In the genomic region with DNA sequence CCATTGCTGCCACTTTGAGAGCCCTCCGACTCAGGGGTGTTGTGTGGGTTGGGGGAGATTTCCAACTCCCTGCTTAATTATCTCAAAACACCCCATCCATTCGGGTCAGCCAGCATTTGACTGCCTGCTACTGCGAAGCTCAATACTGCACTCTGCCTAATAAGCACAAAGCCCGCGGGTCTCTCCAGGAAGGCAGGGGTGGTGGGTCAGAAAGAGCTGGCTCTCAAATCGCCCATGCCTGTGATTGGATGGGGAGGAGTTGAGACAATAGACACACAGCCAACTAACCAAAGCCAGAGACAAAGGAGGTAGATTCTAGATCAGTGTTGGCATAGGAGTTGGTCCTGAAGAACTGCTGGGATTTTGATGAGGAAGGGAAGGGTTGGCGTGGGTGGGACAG, we compare ENCODE assay signal across 11 cellular contexts. TPM values are rescaled to one million over a fixed set of nuclear protein-coding genes. Genes with fewer than 3 reads are reported as not detected.
DNase-seq lines count a peak whose midpoint lies in the region; ATAC-seq, FAIRE-seq and TF ChIP-seq lines count a peak whose summit lies in the region.
"Had no signal": no experiment of that assay in that cellular context is flagged by ENCODE, and none has a peak within 500 bp of the region (broad histone marks: within the 10 kb centered on the region; RNA-seq: fewer than 3 reads in every experiment).

No MANE protein-coding gene starts in this region.

- H3K27me3 ChIP-seq in fibroblast of lung (ENCODE audit: control insufficient read depth, insufficient read depth, low read length) = no peaks in the 10 kb centered on the region
- H3K27me3 ChIP-seq in mesendoderm (ENCODE audit: insufficient read depth, low read length, poor library complexity) = no peaks in the 10 kb centered on the region

- H4K8ac ChIP-seq in mesendoderm (ENCODE audit: low read depth, low read length) = no peak overlapping the region

- peak overlapping the region; percentile 76 for H3K27ac Mint-ChIP-seq in activated CD8-positive, alpha-beta T cell treated with anti-CD3 and anti-CD28 coated beads, Interleukin-2, amount 10 ng/mL, durations not matched to agents 7 days and 5 days
- H3K27ac Mint-ChIP-seq: activated B cell treated with CpG ODN at 0.5 μM for 24 hours had no signal

- FAIRE-seq in GM12891 (lab: Jason Lieb, UNC) = peak; percentile 38
- FAIRE-seq: bronchial epithelial cell had no signal

- no peaks in the 10 kb centered on the region for H3K79me1 ChIP-seq in mesendoderm (ENCODE audit: low read length)

- no peak for ATAC-seq in activated CD8-positive, alpha-beta T cell treated with anti-CD3 and anti-CD28 coated beads, Interleukin-2, amount 10 ng/mL, durations not matched to agents 7 days and 5 days
- no peak for ATAC-seq in GM19324 (IDR thresholded peaks at IDR 0.05; ENCODE audit: low FRiP score, unreplicated experiment)

- no peak overlapping the region for H3K18ac ChIP-seq in mesendoderm (ENCODE audit: low read length)

- H2BK5ac ChIP-seq in mesendoderm (ENCODE audit: low read length) = no peak overlapping the region

- peak overlapping the region; percentile 48 for H2AFZ ChIP-seq in fibroblast of lung (ENCODE audit: low read length)

- TF ChIP-seq CTCF in fibroblast of lung (conservative IDR thresholded peaks at IDR 0.05 in 1 of 2, IDR thresholded peaks at IDR 0.05 in 1 of 2; ENCODE audit: low read depth in 1 of 2, low read length in 2 of 2) = no peak

- H3K4me1 ChIP-seq in fibroblast of lung (ENCODE audit: control insufficient read depth, extremely low read depth, insufficient read depth, low read length) = peaks cover 27% of the 10 kb centered on the region
- peaks cover 2% of the 10 kb centered on the region for H3K4me1 ChIP-seq in mesendoderm (ENCODE audit: control insufficient read depth, low read depth, low read length)

- peaks cover 3% of the 10 kb centered on the region for H3K27me3 Mint-ChIP-seq in activated CD8-positive, alpha-beta T cell treated with anti-CD3 and anti-CD28 coated beads, Interleukin-2, amount 10 ng/mL, durations not matched to agents 7 days and 5 days (ENCODE audit: low read depth)
- H3K27me3 Mint-ChIP-seq: activated B cell treated with CpG ODN at 0.5 μM for 24 hours had no signal

- no peak overlapping the region for H4K5ac ChIP-seq in mesendoderm (ENCODE audit: low read length)

- TF ChIP-seq POLR2A in GM12891 (IDR thresholded peaks at IDR 0.05; ENCODE audit: low read depth, low read length) = no peak

- no peaks in the 10 kb centered on the region for H3K9me3 Mint-ChIP-seq in activated CD8-positive, alpha-beta T cell treated with anti-CD3 and anti-CD28 coated beads, Interleukin-2, amount 10 ng/mL, durations not matched to agents 7 days and 5 days (ENCODE audit: insufficient read depth)
- H3K9me3 Mint-ChIP-seq: activated B cell treated with CpG ODN at 0.5 μM for 24 hours had no signal

- peaks cover 23% of the 10 kb centered on the region for H3K36me3 Mint-ChIP-seq in activated CD8-positive, alpha-beta T cell treated with anti-CD3 and anti-CD28 coated beads, Interleukin-2, amount 10 ng/mL, durations not matched to agents 7 days and 5 days (ENCODE audit: low read depth)

- H3K4me1 Mint-ChIP-seq in activated CD8-positive, alpha-beta T cell treated with anti-CD3 and anti-CD28 coated beads, Interleukin-2, amount 10 ng/mL, durations not matched to agents 7 days and 5 days (ENCODE audit: low read depth) = peaks cover 53% of the 10 kb centered on the region

- no peak overlapping the region for H2BK15ac ChIP-seq in mesendoderm (replicated peaks; ENCODE audit: low read depth)

- no peaks in the 10 kb centered on the region for H3K79me2 ChIP-seq in fibroblast of lung (ENCODE audit: control insufficient read depth, insufficient read depth, low read length)
- H3K79me2 ChIP-seq in mesendoderm (ENCODE audit: control insufficient read depth, insufficient read depth, low read length) = no peaks in the 10 kb centered on the region

- H3K56ac ChIP-seq in mesendoderm (ENCODE audit: low read length) = no peak overlapping the region

- H3K4ac ChIP-seq in mesendoderm (ENCODE audit: low read depth, low read length) = no peak overlapping the region

- no peak overlapping the region for H3K9ac ChIP-seq in fibroblast of lung (ENCODE audit: insufficient read depth, low read length)
- H3K9ac ChIP-seq in mesendoderm (ENCODE audit: low read length) = no peak overlapping the region

- H3K4me3 ChIP-seq in fibroblast of lung (replicated peaks in 1 of 4; ENCODE audit: control extremely low read depth in 1 of 4, insufficient read depth in 1 of 4, low read depth in 3 of 4, low read length in 4 of 4) (no peak overlapping the region), skin epidermis (no peak overlapping the region), mesendoderm (ENCODE audit: low read length) (no peak overlapping the region)

- CTCF ChIA-PET in activated CD8-positive, alpha-beta T cell treated with anti-CD3 and anti-CD28 coated beads, Interleukin-2, amount 10 ng/mL, durations not matched to agents 7 days and 5 days (lab: Charles Lee) = no interaction called here

- H3K36me3 ChIP-seq in fibroblast of lung (ENCODE audit: control insufficient read depth, insufficient read depth, low read length) = no peaks in the 10 kb centered on the region
- H3K36me3 ChIP-seq in mesendoderm (ENCODE audit: control insufficient read depth, insufficient read depth, low read length) = no peaks in the 10 kb centered on the region

- H2BK120ac ChIP-seq in mesendoderm (ENCODE audit: low read depth, low read length) = no peak overlapping the region

- peak overlapping the region; percentile 32 for H3K4me3 Mint-ChIP-seq in activated CD8-positive, alpha-beta T cell treated with anti-CD3 and anti-CD28 coated beads, Interleukin-2, amount 10 ng/mL, durations not matched to agents 7 days and 5 days
- H3K4me3 Mint-ChIP-seq: activated B cell treated with CpG ODN at 0.5 μM for 24 hours had no signal

- H2AK5ac ChIP-seq in mesendoderm (ENCODE audit: low read length) = no peak overlapping the region

- H3K23ac ChIP-seq in mesendoderm (ENCODE audit: low read length) = no peak overlapping the region

- H3K4me2 ChIP-seq in fibroblast of lung (ENCODE audit: extremely low read depth, insufficient read depth, low read length) (peak overlapping the region; percentile 15), mesendoderm (ENCODE audit: low read length) (no peak overlapping the region)

- no peak for DNase-seq in GM12891 (ENCODE audit: insufficient read length, low spot score)
- no peak for DNase-seq in activated CD8-positive, alpha-beta T cell treated with anti-CD3 and anti-CD28 coated beads, Interleukin-2, amount 10 ng/mL, durations not matched to agents 7 days and 5 days
- DNase-seq in fibroblast of lung (ENCODE audit: low read depth in 2 of 2) = peak in 1 of 2 donors; percentile 19
- no peak for DNase-seq in mesendoderm
- DNase-seq in SKM-1 (lab: John Stamatoyannopoulos, UW; ENCODE audit: unreplicated experiment) = no peak
- no peak for DNase-seq in activated CD4-positive, CD25-positive, alpha-beta regulatory T cell (lab: John Stamatoyannopoulos, UW)
- DNase-seq: activated B cell treated with CpG ODN at 0.5 μM for 24 hours had no signal

- no peaks in the 10 kb centered on the region for H3K9me3 ChIP-seq in fibroblast of lung (ENCODE audit: control insufficient read depth, insufficient read depth, low read depth, low read length)

- no peaks in the 10 kb centered on the region for H4K20me1 ChIP-seq in fibroblast of lung (ENCODE audit: control insufficient read depth, extremely low read depth, insufficient read depth, low read length)

- POLR2A ChIA-PET in activated CD8-positive, alpha-beta T cell treated with anti-CD3 and anti-CD28 coated beads, Interleukin-2, amount 10 ng/mL, durations not matched to agents 7 days and 5 days (lab: Charles Lee) = interaction anchor here (1.5 kb wide), 1 partner anchor 10 kb away, joined by 4 read pairs; no protein-coding TSS in a partner anchor

- no CpG with 5 or more reads among the region's 7 CpGs for WGBS in mesendoderm (ENCODE audit: extremely low coverage, insufficient coverage, low lambda C conversion rate)

- H3K27ac ChIP-seq in fibroblast of lung (ENCODE audit: insufficient read depth, low read length) (peak overlapping the region; percentile 96), skin epidermis (peak overlapping the region in 18 of 21 experiments; percentile 10 to 89 (median 74)), mesendoderm (ENCODE audit: low read depth, low read length) (no peak overlapping the region)

TF ChIP-seq in GM12891, 5 proteins besides CTCF, POLR2A, EP300 and RAD21:
- TF ChIP-seq SPI1 (IDR thresholded peaks at IDR 0.05; ENCODE audit: low read depth, low read length) = no peak
- TF ChIP-seq POLR2AphosphoS5 (IDR thresholded peaks at IDR 0.05; ENCODE audit: low read depth, low read length) = no peak
- TF ChIP-seq POU2F2 (IDR thresholded peaks at IDR 0.05; ENCODE audit: low read depth, low read length) = no peak
- no peak for TF ChIP-seq PAX5 (IDR thresholded peaks at IDR 0.05; ENCODE audit: insufficient read depth, low read length, severe bottlenecking)
- TF ChIP-seq TAF1 (IDR thresholded peaks at IDR 0.05; ENCODE audit: low read depth, low read length) = no peak

RNA-seq across cellular contexts. Expression of a gene that starts 2.3 kb away (rescaled TPM):
- polyA plus RNA-seq in GM12891 (2012; ENCODE audit: low read depth, missing spikeins) = 33.0 TPM
- 100 to 1,000 TPM; 298 to 306 TPM for total RNA-seq in activated CD8-positive, alpha-beta T cell treated with anti-CD3 and anti-CD28 coated beads, Interleukin-2, amount 10 ng/mL, durations not matched to agents 7 days and 5 days
- 57.5 and 98.9 TPM in 2 replicates for total RNA-seq in fibroblast of lung
- polyA plus RNA-seq in fibroblast of lung = 3.2 and 3.5 TPM in 2 replicates
- polyA plus RNA-seq in fibroblast of lung (2012) = 10.1 and 11.9 TPM in 2 replicates
- 41.4 and 41.9 TPM in 2 replicates for polyA minus RNA-seq in fibroblast of lung (ENCODE audit: low replicate concordance)
- polyA plus RNA-seq in mesendoderm (2013, experiment 1 of 2) = 0.04 TPM
- 0.08 TPM for polyA plus RNA-seq in mesendoderm (2013, experiment 2 of 2)

RNA-seq across cellular contexts. Expression of a gene that starts 22.4 kb away (rescaled TPM):
- not detected for polyA plus RNA-seq in GM12891 (2012; ENCODE audit: low read depth, missing spikeins)
- total RNA-seq in activated CD8-positive, alpha-beta T cell treated with anti-CD3 and anti-CD28 coated beads, Interleukin-2, amount 10 ng/mL, durations not matched to agents 7 days and 5 days = 1 to 10 TPM; 1.5 to 1.9 TPM
- 0.51 and 0.66 TPM in 2 replicates for total RNA-seq in fibroblast of lung
- polyA plus RNA-seq in fibroblast of lung = 0.10 and 0.25 TPM in 2 replicates
- 0.08 TPM in 1 of 2 replicates, not detected in the other for polyA plus RNA-seq in fibroblast of lung (2012)
- 2.0 TPM in 1 of 2 replicates, not detected in the other for polyA minus RNA-seq in fibroblast of lung (ENCODE audit: low replicate concordance)
- not detected for polyA plus RNA-seq in mesendoderm (2013, experiment 1 of 2)
- polyA plus RNA-seq in mesendoderm (2013, experiment 2 of 2) = not detected
- total RNA-seq: bronchial epithelial cell had no signal

RNA-seq across cellular contexts. Expression of a gene that starts 40.4 kb away (rescaled TPM):
- 0.05 TPM for polyA plus RNA-seq in GM12891 (2012; ENCODE audit: low read depth, missing spikeins)
- not detected for total RNA-seq in activated CD8-positive, alpha-beta T cell treated with anti-CD3 and anti-CD28 coated beads, Interleukin-2, amount 10 ng/mL, durations not matched to agents 7 days and 5 days
- total RNA-seq in fibroblast of lung = not detected in 2 replicates
- polyA plus RNA-seq in fibroblast of lung = not detected in 2 replicates
- not detected in 2 replicates for polyA plus RNA-seq in fibroblast of lung (2012)
- polyA minus RNA-seq in fibroblast of lung (ENCODE audit: low replicate concordance) = not detected in 2 replicates
- polyA plus RNA-seq in mesendoderm (2013, experiment 1 of 2) = 0.35 TPM
- 0.25 TPM for polyA plus RNA-seq in mesendoderm (2013, experiment 2 of 2)
- total RNA-seq: activated B cell treated with CpG ODN at 0.5 μM for 24 hours, ureter had no signal
